ENCODE assay signal across 8 cellular contexts in genomic region chr14:60724080-60724618, GRCh38. TPM values are rescaled to one million over a fixed set of nuclear protein-coding genes. Genes with fewer than 3 reads are reported as not detected.
A peak's percentile ranks its signal among the peaks of the same experiment; 100 is the strongest.
DNase-seq lines count a peak whose midpoint lies in the region; ATAC-seq and TF ChIP-seq lines count a peak whose summit lies in the region.

SIX4 (minus strand) TSS chr14:60724351; CDS start chr14:60724074, 277 bp downstream.

- peak within 1 kb of the TSS; percentile 89 for H3K9ac ChIP-seq in Karpas-422 (ENCODE audit: low read length)

- H4K20me1 ChIP-seq in Karpas-422 (ENCODE audit: insufficient read depth, low read depth, low read length), result peaks cover 22% of the 10 kb centered on the region

- H3K9me2 ChIP-seq in Karpas-422 (replicated peaks; ENCODE audit: insufficient read depth, low read length), result no peaks in the 10 kb centered on the region

- intact Hi-C loops in body of pancreas (cut with DNase I), result no loop called here

- H3K4me3 ChIP-seq in Karpas-422 (ENCODE audit: low read length) (peak within 1 kb of the TSS; percentile 91), body of pancreas (peak within 1 kb of the TSS; percentile 82 to 86), iPS DF 6.9 (ENCODE audit: low read length) (peak within 1 kb of the TSS; percentile 88), retinal pigment epithelial cell (ENCODE audit: low read length) (peak within 1 kb of the TSS; percentile 88)

- H3K4me2 ChIP-seq in Karpas-422 (ENCODE audit: low read depth, low read length, poor library complexity, severe bottlenecking), result peak within 1 kb of the TSS; percentile 97

- DNase-seq in DMS 273 (lab: John Stamatoyannopoulos, UW; ENCODE audit: unreplicated experiment) (peak; percentile 96), Karpas-422 (peak; percentile 90), RPMI7951 (ENCODE audit: low read depth) (peak; percentile 77), body of pancreas (peak; percentile 77 to 86 (median 82)), iPS DF 6.9 (ENCODE audit: low read depth, low spot score) (peak; percentile 91), retinal pigment epithelial cell (ENCODE audit: low read depth) (no peak)
- DNase-seq in effector CD4-positive, alpha-beta T cell, result no peak

- TF ChIP-seq POLR2A in body of pancreas (IDR thresholded peaks at IDR 0.05), result peak; percentile 51 to 83 (median 81)

- H3K27me3 ChIP-seq in Karpas-422 (ENCODE audit: low read length), result no peaks in the 10 kb centered on the region
- no peaks in the 10 kb centered on the region for H3K27me3 ChIP-seq in body of pancreas
- H3K27me3 ChIP-seq in iPS DF 6.9 (ENCODE audit: control insufficient read depth, insufficient read depth, low read length), result no peaks in the 10 kb centered on the region

- ATAC-seq in GM21717 (IDR thresholded peaks at IDR 0.05; ENCODE audit: unreplicated experiment) (peak; percentile 66), body of pancreas (peak; percentile 84)

- peak within 1 kb of the TSS; percentile 84 for H3K27ac ChIP-seq in Karpas-422 (ENCODE audit: low read length)
- peak within 1 kb of the TSS; percentile 64 to 82 (median 76) for H3K27ac ChIP-seq in body of pancreas
- no peak within 1 kb of the TSS for H3K27ac ChIP-seq in iPS DF 6.9 (ENCODE audit: low read length)

- WGBS in body of pancreas, 2 donors, result 4% methylated on average over 22 of the region's 22 CpGs
- WGBS in iPS DF 6.9 (ENCODE audit: insufficient coverage, insufficient read length), result no CpG with 5 or more reads among the region's 22 CpGs

- H3K9me3 ChIP-seq in Karpas-422 (ENCODE audit: low read length), result no peaks in the 10 kb centered on the region
- no peaks in the 10 kb centered on the region for H3K9me3 ChIP-seq in body of pancreas
- no peaks in the 10 kb centered on the region for H3K9me3 ChIP-seq in iPS DF 6.9 (ENCODE audit: control insufficient read depth, insufficient read depth, low read length)

- H3K36me3 ChIP-seq in Karpas-422 (ENCODE audit: insufficient read depth, low read length) (peaks cover 25% of the 10 kb centered on the region), body of pancreas (replicated peaks in 1 of 2; ENCODE audit: insufficient read depth in 1 of 2, low read depth in 2 of 2) (no peaks in the 10 kb centered on the region), iPS DF 6.9 (ENCODE audit: control insufficient read depth, insufficient read depth, low read length) (peaks cover 6% of the 10 kb centered on the region)

- peaks cover 42% of the 10 kb centered on the region for H3K4me1 ChIP-seq in Karpas-422 (ENCODE audit: low read length)
- peaks cover 23% of the 10 kb centered on the region for H3K4me1 ChIP-seq in body of pancreas
- peaks cover 2% of the 10 kb centered on the region; the same call in 1 of the 2 replicates for H3K4me1 ChIP-seq in iPS DF 6.9 (ENCODE audit: control insufficient read depth, insufficient read depth, low read length)

- TF ChIP-seq CTCF in body of pancreas (IDR thresholded peaks at IDR 0.05), result peak in 1 of 7 experiments; percentile 10
- TF ChIP-seq CTCF in retinal pigment epithelial cell (conservative IDR thresholded peaks at IDR 0.05; ENCODE audit: low read depth, low read length), result no peak

- H2AFZ ChIP-seq in Karpas-422 (ENCODE audit: low read length), result peak within 1 kb of the TSS; percentile 74; the same call in 1 of the 2 replicates

- peaks cover 49% of the 10 kb centered on the region for H3K79me2 ChIP-seq in Karpas-422 (ENCODE audit: low read length)

RNA-seq across cellular contexts. Expression of gene SIX4, which starts in this region (rescaled TPM):
- 53.8 and 61.6 TPM in 2 replicates for total RNA-seq in Karpas-422 (2014; rRNA removed; shearing (Covaris generic); ENCODE audit: low replicate concordance)
- 4.1 and 4.5 TPM in 2 replicates for total RNA-seq in RPMI7951 (2014; rRNA removed; shearing (Covaris generic))
- total RNA-seq in body of pancreas, result 1 to 10 TPM; 4.0 to 5.7 TPM

Comparison
In these comparisons a context has a peak if more than half of its experiments do, and no peak if none do; other contexts are left out.
1. DNase-seq: peak in DMS 273 (single experiment), Karpas-422 (single experiment), RPMI7951 (single experiment), body of pancreas (4 of 4) and iPS DF 6.9 (single experiment); none in retinal pigment epithelial cell (single experiment) and effector CD4-positive, alpha-beta T cell (single experiment).
2. Peak in every context shown above with its lines, with median percentiles within 50 percentile points of each other: H3K4me3 ChIP-seq.